8 cellular contexts compared by ENCODE assay signal in genomic region chr7:8190121-8190895, GRCh38.
DNase-seq lines count a peak whose midpoint lies in the region; ATAC-seq and TF ChIP-seq lines count a peak whose summit lies in the region.

No MANE protein-coding gene starts in this region.

- no peak overlapping the region for H3K27ac Mint-ChIP-seq in glutamatergic neuron (ENCODE audit: unreplicated experiment)

- DNase-seq in DMS114 treated with DMSO at 0.1 percent for 48 hours (lab: John Stamatoyannopoulos, UW; ENCODE audit: unreplicated experiment) (peak; percentile 37), HS-5 (ENCODE audit: low read depth) (peak; percentile 26), Peyer's patch (peak in 2 of 3 donors; percentile 77 to 86), glutamatergic neuron (peak; percentile 23), sigmoid colon (no peak), epidermal melanocyte (ENCODE audit: insufficient read length, low spot score) (no peak)
- DNase-seq in activated naive CD4-positive, alpha-beta T cell treated with Interleukin-2 at 50 U/mL for 16 hours: peak; percentile 62

- 27 to 40% methylated on average over 4 of the region's 4 CpGs for WGBS in sigmoid colon, 2 donors

- peaks cover 0 to 4% (median 0%) of the 10 kb centered on the region in 4 donors for H3K4me1 ChIP-seq in Peyer's patch
- peaks cover 0 to 21% (median 13%) of the 10 kb centered on the region in 4 donors for H3K4me1 ChIP-seq in sigmoid colon

- H3K9me3 ChIP-seq in Peyer's patch: no peaks in the 10 kb centered on the region
- H3K9me3 ChIP-seq in sigmoid colon: no peaks in the 10 kb centered on the region

- H3K4me1 Mint-ChIP-seq in glutamatergic neuron (ENCODE audit: low read depth, unreplicated experiment): no peaks in the 10 kb centered on the region

- H3K9me3 Mint-ChIP-seq in glutamatergic neuron (ENCODE audit: unreplicated experiment): no peaks in the 10 kb centered on the region

- H3K36me3 Mint-ChIP-seq in glutamatergic neuron (ENCODE audit: unreplicated experiment): no peaks in the 10 kb centered on the region

- peak; percentile 33 to 61 (median 53) for TF ChIP-seq CTCF in Peyer's patch (IDR thresholded peaks at IDR 0.05)
- TF ChIP-seq CTCF in glutamatergic neuron (IDR thresholded peaks at IDR 0.05; ENCODE audit: partially characterized antibody, unreplicated experiment): peak; percentile 32
- peak; percentile 15 to 44 (median 30) for TF ChIP-seq CTCF in sigmoid colon (IDR thresholded peaks at IDR 0.05)

- peak; percentile 80 for ATAC-seq in GM19455 (IDR thresholded peaks at IDR 0.05; ENCODE audit: unreplicated experiment)

- H3K27ac ChIP-seq in Peyer's patch (no peak overlapping the region), sigmoid colon (peak overlapping the region in 1 of 4 donors; percentile 42)

- H3K36me3 ChIP-seq in Peyer's patch: no peaks in the 10 kb centered on the region
- no peaks in the 10 kb centered on the region for H3K36me3 ChIP-seq in sigmoid colon

- TF ChIP-seq POLR2A in Peyer's patch (IDR thresholded peaks at IDR 0.05) (no peak), sigmoid colon (IDR thresholded peaks at IDR 0.05) (no peak)

- H3K27me3 ChIP-seq in Peyer's patch (no peaks in the 10 kb centered on the region), sigmoid colon (no peaks in the 10 kb centered on the region)

- H3K4me3 Mint-ChIP-seq in glutamatergic neuron (ENCODE audit: unreplicated experiment): no peak overlapping the region

- intact Hi-C loops in sigmoid colon (cut with DNase I): no loop called here

- no peak overlapping the region for H3K4me3 ChIP-seq in Peyer's patch
- no peak overlapping the region for H3K4me3 ChIP-seq in sigmoid colon

- TF ChIP-seq EP300 in sigmoid colon (IDR thresholded peaks at IDR 0.05): no peak

- H3K27me3 Mint-ChIP-seq in glutamatergic neuron (ENCODE audit: unreplicated experiment): peaks cover 4% of the 10 kb centered on the region

Comparison
In these comparisons a context has a peak if more than half of its experiments do, and no peak if none do; other contexts are left out.
1. DNase-seq: peak in DMS114 treated with DMSO at 0.1 percent for 48 hours (single experiment), HS-5 (single experiment), Peyer's patch (2 of 3), activated naive CD4-positive, alpha-beta T cell treated with Interleukin-2 at 50 U/mL for 16 hours (single experiment) and glutamatergic neuron (single experiment); none in sigmoid colon (single experiment) and epidermal melanocyte (single experiment).
2. Peak in every context shown above with its lines, with median percentiles within 50 percentile points of each other: CTCF ChIP-seq.